Comparison of ENCODE assay signal across 9 cellular contexts in genomic region chr7:73005356-73005692, GRCh38. TPM values are rescaled to one million over a fixed set of nuclear protein-coding genes. Genes with fewer than 3 reads are reported as not detected.
A peak's percentile ranks its signal among the peaks of the same experiment; 100 is the strongest.
DNase-seq lines count a peak whose midpoint lies in the region; ATAC-seq and TF ChIP-seq lines count a peak whose summit lies in the region.
"Not testable (repeated sequence)": the region's sequence is repeated elsewhere in the genome, so short reads cannot be mapped to it uniquely, and the experiment has no call there.
"Had no signal": no experiment of that assay in that cellular context is flagged by ENCODE, and none has a peak within 500 bp of the region (broad histone marks: within the 10 kb centered on the region; RNA-seq: fewer than 3 reads in every experiment).

No MANE protein-coding gene starts in this region.

- H3K27me3 ChIP-seq in kidney epithelial cell (ENCODE audit: control insufficient read depth, insufficient read depth, low read length); gastrocnemius medialis; suprapubic skin: not testable (repeated sequence)

- TF ChIP-seq CTCF in choroid plexus epithelial cell (conservative IDR thresholded peaks at IDR 0.05; ENCODE audit: low read depth, low read length); kidney epithelial cell (IDR thresholded peaks at IDR 0.05; ENCODE audit: insufficient read depth, low read length, poor library complexity, severe bottlenecking); gastrocnemius medialis (IDR thresholded peaks at IDR 0.05 in 4 of 5, conservative IDR thresholded peaks at IDR 0.05 in 1 of 5); suprapubic skin (IDR thresholded peaks at IDR 0.05): not testable (repeated sequence)

- peak; percentile 70 for ATAC-seq in GM18519 (IDR thresholded peaks at IDR 0.05; ENCODE audit: low FRiP score, unreplicated experiment)
- peak; percentile 76 for ATAC-seq in HG02610 (IDR thresholded peaks at IDR 0.05; ENCODE audit: unreplicated experiment)
- ATAC-seq in gastrocnemius medialis: peak; percentile 93 to 95

- TF ChIP-seq EP300 in suprapubic skin (IDR thresholded peaks at IDR 0.05): not testable (repeated sequence)

- H3K27ac ChIP-seq in KOPT-K1 (ENCODE audit: low read depth, low read length, poor library complexity, severe bottlenecking) (peak overlapping the region; percentile 88), gastrocnemius medialis (peak overlapping the region; percentile 79 to 94 (median 89)), suprapubic skin (peak overlapping the region; percentile 90)

- in situ Hi-C loops in gastrocnemius medialis (cut with MboI; ENCODE audit: low sequenced_read_pairs in 4 of 4): not testable (repeated sequence)

- H3K4me1 ChIP-seq in gastrocnemius medialis, suprapubic skin: not testable (repeated sequence)

- intact Hi-C loops in gastrocnemius medialis (cut with DNase I; ENCODE audit: low total_unique reads): not testable (repeated sequence)

- H3K4me3 ChIP-seq in choroid plexus epithelial cell (ENCODE audit: low read depth, low read length) (peak overlapping the region; percentile 68), kidney epithelial cell (ENCODE audit: low read depth, low read length) (peak overlapping the region; percentile 67), gastrocnemius medialis (peak overlapping the region; percentile 58 to 84 (median 70)), suprapubic skin (peak overlapping the region; percentile 67)

- H3K9me3 ChIP-seq in KOPT-K1 (ENCODE audit: insufficient read depth, low read length, poor library complexity, severe bottlenecking); gastrocnemius medialis; suprapubic skin: not testable (repeated sequence)

- 0% methylated on average over 14 of the region's 30 CpGs for WGBS in suprapubic skin

- TF ChIP-seq POLR2A in gastrocnemius medialis (IDR thresholded peaks at IDR 0.05); suprapubic skin (IDR thresholded peaks at IDR 0.05): not testable (repeated sequence)

- not testable (repeated sequence) for H3K36me3 ChIP-seq in KOPT-K1 (ENCODE audit: insufficient read depth, low read length); kidney epithelial cell (ENCODE audit: control insufficient read depth, insufficient read depth, low read length); gastrocnemius medialis; suprapubic skin

- DNase-seq in activated CD8-positive, alpha-beta memory T cell treated with anti-CD3 and anti-CD28 coated beads for 24 hours: peak; percentile 87
- DNase-seq in choroid plexus epithelial cell (ENCODE audit: low read depth); kidney epithelial cell (ENCODE audit: low read depth): not testable (repeated sequence)
- DNase-seq in gastrocnemius medialis (peak; percentile 40 to 82), suprapubic skin (ENCODE audit: low spot score in 2 of 2) (peak; percentile 77 to 80)

RNA-seq across cellular contexts. Expression of gene SPDYE8, which starts 24.2 kb away (rescaled TPM):
- total RNA-seq in kidney epithelial cell (not detected in 2 replicates), gastrocnemius medialis (not detected), suprapubic skin (not detected)
- total RNA-seq: M059J had no signal

RNA-seq across cellular contexts. Expression of gene TRIM74, which starts 36.1 kb away (rescaled TPM):
- total RNA-seq in kidney epithelial cell (0.33 TPM in 1 of 2 replicates, not detected in the other), gastrocnemius medialis (not detected), suprapubic skin (not detected)
- total RNA-seq: M059J had no signal

RNA-seq across cellular contexts. Expression of gene SPDYE11, which starts 52.4 kb away (rescaled TPM):
- total RNA-seq in kidney epithelial cell: not detected in 2 replicates
- total RNA-seq in gastrocnemius medialis: not detected
- not detected for total RNA-seq in suprapubic skin
- total RNA-seq: M059J had no signal
